8 cellular contexts compared by ENCODE assay signal in genomic region chr1:202852163-202852904, GRCh38. TPM values are rescaled to one million over a fixed set of nuclear protein-coding genes. Genes with fewer than 3 reads are reported as not detected.
A peak's percentile ranks its signal among the peaks of the same experiment; 100 is the strongest.
DNase-seq lines count a peak whose midpoint lies in the region; ATAC-seq, FAIRE-seq and TF ChIP-seq lines count a peak whose summit lies in the region.

No MANE protein-coding gene starts in this region.

- no peaks in the 10 kb centered on the region for H3K27me3 ChIP-seq in CD4-positive, alpha-beta memory T cell (ENCODE audit: insufficient read depth, low read length)
- H3K27me3 ChIP-seq in Peyer's patch, result no peaks in the 10 kb centered on the region

- H3K27me3 Mint-ChIP-seq in CD4-positive, alpha-beta memory T cell, result no peaks in the 10 kb centered on the region

- no peak overlapping the region for H3K4me3 Mint-ChIP-seq in CD4-positive, alpha-beta memory T cell

- no peaks in the 10 kb centered on the region for H3K9me3 ChIP-seq in CD4-positive, alpha-beta memory T cell (ENCODE audit: control insufficient read depth in 1 of 2, low read length in 2 of 2)
- no peaks in the 10 kb centered on the region for H3K9me3 ChIP-seq in Peyer's patch

- DNase-seq in CD4-positive, alpha-beta memory T cell, result peak in 3 of 5 donors; percentile 24 to 30 (median 27)
- peak; percentile 72 for DNase-seq in H54 (ENCODE audit: insufficient read length, low spot score)
- DNase-seq in Peyer's patch, result peak in 1 of 3 donors; percentile 63
- peak; percentile 53 to 84 for DNase-seq in T47D (ENCODE audit: low read depth in 1 of 2, low spot score in 1 of 2)
- DNase-seq in mucosa of gallbladder (ENCODE audit: low spot score), result peak; percentile 19
- no peak for DNase-seq in NCI-H446 treated with DMSO at 0.1 percent for 48 hours (lab: John Stamatoyannopoulos, UW)

- peak in 4 of 6 experiments; percentile 18 to 49 (median 40) for TF ChIP-seq CTCF in Peyer's patch (IDR thresholded peaks at IDR 0.05)

- no peak for FAIRE-seq in H54 (lab: Jason Lieb, UNC)

- no peaks in the 10 kb centered on the region for H3K4me1 ChIP-seq in CD4-positive, alpha-beta memory T cell (ENCODE audit: insufficient read depth, low read length)
- H3K4me1 ChIP-seq in Peyer's patch, result no peaks in the 10 kb centered on the region

- in situ Hi-C loops in T47D (cut with HindIII; ENCODE audit: low pct_unique_long_range_greater_than_20kb, low sequenced_read_pairs), result no loop called here

- H3K4me1 Mint-ChIP-seq in CD4-positive, alpha-beta memory T cell, result no peaks in the 10 kb centered on the region

- no peaks in the 10 kb centered on the region for H3K9me3 Mint-ChIP-seq in CD4-positive, alpha-beta memory T cell

- intact Hi-C loops in CD4-positive, alpha-beta memory T cell (cut with micrococcal nuclease), result no loop called here

- no peak overlapping the region for H3K27ac ChIP-seq in CD4-positive, alpha-beta memory T cell (ENCODE audit: low read depth, low read length)
- H3K27ac ChIP-seq in Peyer's patch, result no peak overlapping the region

- no peaks in the 10 kb centered on the region for H3K36me3 ChIP-seq in CD4-positive, alpha-beta memory T cell (ENCODE audit: insufficient read depth, low read length)
- H3K36me3 ChIP-seq in Peyer's patch, result no peaks in the 10 kb centered on the region

- ATAC-seq in HG03520 (IDR thresholded peaks at IDR 0.05; ENCODE audit: unreplicated experiment) (no peak), GM21619 (IDR thresholded peaks at IDR 0.05; ENCODE audit: unreplicated experiment) (no peak)

- H3K36me3 Mint-ChIP-seq in CD4-positive, alpha-beta memory T cell, result no peaks in the 10 kb centered on the region

- H3K4me3 ChIP-seq in CD4-positive, alpha-beta memory T cell (ENCODE audit: low read length in 2 of 2), result no peak overlapping the region
- no peak overlapping the region for H3K4me3 ChIP-seq in Peyer's patch

- POLR2A ChIA-PET in CD4-positive, alpha-beta memory T cell (lab: Charles Lee; ENCODE audit: partially characterized antibody), result interaction anchor here (0.6 kb wide), 1 partner anchor 17 kb away, joined by 3 read pairs; no protein-coding TSS in a partner anchor

- CTCF ChIA-PET in CD4-positive, alpha-beta memory T cell (lab: Charles Lee; ENCODE audit: partially characterized antibody), result interaction anchor here (0.7 to 3.8 kb wide), 4 partner anchors 9 to 101 kb away, joined by 3 to 23 read pairs (median 6); no protein-coding TSS in a partner anchor

- no peak overlapping the region for H3K27ac Mint-ChIP-seq in CD4-positive, alpha-beta memory T cell

- TF ChIP-seq POLR2A in H54 (IDR thresholded peaks at IDR 0.05; ENCODE audit: low read depth, low read length) (no peak), Peyer's patch (IDR thresholded peaks at IDR 0.05) (no peak)

RNA-seq across cellular contexts. Expression of gene RABIF, which starts 36.6 kb away (rescaled TPM):
- 10 to 100 TPM; 17.3 to 18.7 TPM for total RNA-seq in CD4-positive, alpha-beta memory T cell
- 10 to 100 TPM; 24.2 to 25.0 TPM for polyA plus RNA-seq in CD4-positive, alpha-beta memory T cell
- 10 to 100 TPM in 1 of 4 donors, 1 to 10 TPM in 3; 5.8 to 13.0 (median 8.0) TPM for total RNA-seq in Peyer's patch
- total RNA-seq in mucosa of gallbladder, result 11.0 TPM

RNA-seq across cellular contexts. Expression of gene PCAT6, which starts 41.6 kb away (rescaled TPM):
- not detected for total RNA-seq in CD4-positive, alpha-beta memory T cell
- polyA plus RNA-seq in CD4-positive, alpha-beta memory T cell, result 1 to 10 TPM in 1 of 2 donors, not detected in 1; 1.0 TPM
- not detected for total RNA-seq in Peyer's patch
- total RNA-seq in mucosa of gallbladder, result 2.3 TPM

RNA-seq across cellular contexts. Expression of gene KDM5B, which starts 44.1 kb away (rescaled TPM):
- 10 to 100 TPM; 60.7 to 64.6 TPM for total RNA-seq in CD4-positive, alpha-beta memory T cell
- polyA plus RNA-seq in CD4-positive, alpha-beta memory T cell, result 10 to 100 TPM in 1 of 2 donors, 1 to 10 TPM in 1; 6.5 to 18.0 TPM
- 10 to 100 TPM; 43.8 to 66.8 (median 51.9) TPM for total RNA-seq in Peyer's patch
- 75.0 TPM for total RNA-seq in mucosa of gallbladder
